In genomic region chr6:75412937-75413662, GRCh38 we compare ENCODE assay signal across 1 cellular context.
TF ChIP-seq lines count a peak whose summit lies in the region.

No MANE protein-coding gene starts in this region.

TF ChIP-seq in HEK293, 187 proteins besides CTCF, POLR2A, EP300 and RAD21 (continued from another document and continues in another):
- TF ChIP-seq TRIM28 (IDR thresholded peaks at IDR 0.05; ENCODE audit: borderline replicate concordance, low read length) (peak; percentile 68; the same call in 1 of the 2 replicates), ZNF146 (tag by site-specific recombination; IDR thresholded peaks at IDR 0.05) (peak; percentile 56), ZNF404 (tag by site-specific recombination; IDR thresholded peaks at IDR 0.05) (no peak), ZNF416 (tag by site-specific recombination; IDR thresholded peaks at IDR 0.05) (no peak), ZNF530 (tag by site-specific recombination; IDR thresholded peaks at IDR 0.05; ENCODE audit: low read depth) (no peak), ZNF747 (tag by site-specific recombination; IDR thresholded peaks at IDR 0.05) (no peak), ZNF585B (tag by site-specific recombination; IDR thresholded peaks at IDR 0.05) (no peak), SCRT1 (tag by site-specific recombination; IDR thresholded peaks at IDR 0.05; ENCODE audit: borderline replicate concordance) (no peak), ZNF571 (tag by site-specific recombination; IDR thresholded peaks at IDR 0.05) (no peak), ZNF558 (tag by site-specific recombination; IDR thresholded peaks at IDR 0.05) (no peak; the same call in 1 of the 2 replicates), ZNF423 (tag by site-specific recombination; IDR thresholded peaks at IDR 0.05) (peak; percentile 70), ZFP37 (tag by site-specific recombination; IDR thresholded peaks at IDR 0.05) (no peak), YY1 (tag by site-specific recombination; IDR thresholded peaks at IDR 0.05) (no peak), ZNF280D (tag by site-specific recombination; IDR thresholded peaks at IDR 0.05) (no peak), GLI4 (tag by site-specific recombination; IDR thresholded peaks at IDR 0.05) (no peak), ZBTB44 (tag by site-specific recombination; IDR thresholded peaks at IDR 0.05) (peak; percentile 77), MYNN (tag by site-specific recombination; IDR thresholded peaks at IDR 0.05; ENCODE audit: borderline replicate concordance) (no peak), ZNF18 (tag by site-specific recombination; IDR thresholded peaks at IDR 0.05) (no peak), ZNF488 (tag by site-specific recombination; IDR thresholded peaks at IDR 0.05) (peak; percentile 85), ZNF621 (tag by site-specific recombination; IDR thresholded peaks at IDR 0.05) (no peak), ZNF214 (tag by site-specific recombination; IDR thresholded peaks at IDR 0.05; ENCODE audit: borderline replicate concordance) (no peak), PBX3 (CRISPR knock-in tag; IDR thresholded peaks at IDR 0.05) (no peak), ZNF707 (tag by site-specific recombination; IDR thresholded peaks at IDR 0.05) (no peak), ZNF184 (tag by site-specific recombination; IDR thresholded peaks at IDR 0.05) (no peak; the same call in 1 of the 2 replicates), ZNF23 (tag by site-specific recombination; IDR thresholded peaks at IDR 0.05; ENCODE audit: borderline replicate concordance) (no peak), GLIS1 (tag by site-specific recombination; IDR thresholded peaks at IDR 0.05) (peak; percentile 30; the same call in 1 of the 2 replicates), ZNF777 (tag by site-specific recombination; IDR thresholded peaks at IDR 0.05; ENCODE audit: borderline replicate concordance) (no peak), PRDM1 (tag by site-specific recombination; IDR thresholded peaks at IDR 0.05) (no peak), SP2 (tag by site-specific recombination; IDR thresholded peaks at IDR 0.05) (peak; percentile 33), BCL11A (tag by site-specific recombination; IDR thresholded peaks at IDR 0.05; ENCODE audit: low read depth) (peak; percentile 97), ZNF76 (tag by site-specific recombination; IDR thresholded peaks at IDR 0.05; ENCODE audit: borderline replicate concordance, low read depth) (no peak), ZBTB48 (tag by site-specific recombination; IDR thresholded peaks at IDR 0.05) (peak; percentile 29; the same call in 1 of the 2 replicates), KLF16 (tag by site-specific recombination; IDR thresholded peaks at IDR 0.05) (peak; percentile 76; the same call in 1 of the 2 replicates), ZNF211 (tag by site-specific recombination; IDR thresholded peaks at IDR 0.05; ENCODE audit: low read depth) (no peak), ZNF555 (tag by site-specific recombination; conservative IDR thresholded peaks at IDR 0.05) (no peak), ZNF112 (tag by site-specific recombination; IDR thresholded peaks at IDR 0.05) (0 out of 2 replicates have a peak, but pooled peaks have one; percentile 23), ZNF664 (tag by site-specific recombination; IDR thresholded peaks at IDR 0.05) (no peak), TCF7L2 (IDR thresholded peaks at IDR 0.05; ENCODE audit: borderline replicate concordance, low read depth, low read length) (peak; percentile 81), ZNF366 (tag by site-specific recombination; conservative IDR thresholded peaks at IDR 0.05) (peak; percentile 78), ZNF24 (tag by site-specific recombination; IDR thresholded peaks at IDR 0.05) (peak; percentile 69), ZNF174 (tag by site-specific recombination; IDR thresholded peaks at IDR 0.05) (peak; percentile 84; the same call in 1 of the 2 replicates), ZNF138 (tag by site-specific recombination; IDR thresholded peaks at IDR 0.05; ENCODE audit: borderline replicate concordance) (no peak), ZNF10 (tag by site-specific recombination; IDR thresholded peaks at IDR 0.05) (peak; percentile 40; the same call in 1 of the 2 replicates), KLF7 (tag by site-specific recombination; IDR thresholded peaks at IDR 0.05; ENCODE audit: borderline replicate concordance) (peak; percentile 99), ZNF791 (tag by site-specific recombination; IDR thresholded peaks at IDR 0.05) (no peak), ZFP3 (tag by site-specific recombination; IDR thresholded peaks at IDR 0.05; ENCODE audit: low read depth) (no peak), ZNF354C (tag by site-specific recombination; IDR thresholded peaks at IDR 0.05; ENCODE audit: borderline replicate concordance, low read depth) (no peak), ZBTB6 (tag by site-specific recombination; IDR thresholded peaks at IDR 0.05) (peak; percentile 68; the same call in 1 of the 2 replicates), ZNF311 (tag by site-specific recombination; IDR thresholded peaks at IDR 0.05; ENCODE audit: borderline replicate concordance) (no peak), ZNF670 (tag by site-specific recombination; IDR thresholded peaks at IDR 0.05; ENCODE audit: low read depth) (no peak), ZNF843 (tag by site-specific recombination; IDR thresholded peaks at IDR 0.05) (peak; percentile 98), ZNF521 (tag by site-specific recombination; IDR thresholded peaks at IDR 0.05) (no peak)
- TF ChIP-seq, protein P1, sequence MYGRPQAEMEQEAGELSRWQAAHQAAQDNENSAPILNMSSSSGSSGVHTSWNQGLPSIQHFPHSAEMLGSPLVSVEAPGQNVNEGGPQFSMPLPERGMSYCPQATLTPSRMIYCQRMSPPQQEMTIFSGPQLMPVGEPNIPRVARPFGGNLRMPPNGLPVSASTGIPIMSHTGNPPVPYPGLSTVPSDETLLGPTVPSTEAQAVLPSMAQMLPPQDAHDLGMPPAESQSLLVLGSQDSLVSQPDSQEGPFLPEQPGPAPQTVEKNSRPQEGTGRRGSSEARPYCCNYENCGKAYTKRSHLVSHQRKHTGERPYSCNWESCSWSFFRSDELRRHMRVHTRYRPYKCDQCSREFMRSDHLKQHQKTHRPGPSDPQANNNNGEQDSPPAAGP (tag by site-specific recombination; IDR thresholded peaks at IDR 0.05) = peak; percentile 94
- TF ChIP-seq, protein P2, sequence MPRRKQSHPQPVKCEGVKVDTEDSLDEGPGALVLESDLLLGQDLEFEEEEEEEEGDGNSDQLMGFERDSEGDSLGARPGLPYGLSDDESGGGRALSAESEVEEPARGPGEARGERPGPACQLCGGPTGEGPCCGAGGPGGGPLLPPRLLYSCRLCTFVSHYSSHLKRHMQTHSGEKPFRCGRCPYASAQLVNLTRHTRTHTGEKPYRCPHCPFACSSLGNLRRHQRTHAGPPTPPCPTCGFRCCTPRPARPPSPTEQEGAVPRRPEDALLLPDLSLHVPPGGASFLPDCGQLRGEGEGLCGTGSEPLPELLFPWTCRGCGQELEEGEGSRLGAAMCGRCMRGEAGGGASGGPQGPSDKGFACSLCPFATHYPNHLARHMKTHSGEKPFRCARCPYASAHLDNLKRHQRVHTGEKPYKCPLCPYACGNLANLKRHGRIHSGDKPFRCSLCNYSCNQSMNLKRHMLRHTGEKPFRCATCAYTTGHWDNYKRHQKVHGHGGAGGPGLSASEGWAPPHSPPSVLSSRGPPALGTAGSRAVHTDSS (tag by site-specific recombination; IDR thresholded peaks at IDR 0.05) = peak; percentile 47; the same call in 1 of the 2 replicates
- TF ChIP-seq, protein P3, sequence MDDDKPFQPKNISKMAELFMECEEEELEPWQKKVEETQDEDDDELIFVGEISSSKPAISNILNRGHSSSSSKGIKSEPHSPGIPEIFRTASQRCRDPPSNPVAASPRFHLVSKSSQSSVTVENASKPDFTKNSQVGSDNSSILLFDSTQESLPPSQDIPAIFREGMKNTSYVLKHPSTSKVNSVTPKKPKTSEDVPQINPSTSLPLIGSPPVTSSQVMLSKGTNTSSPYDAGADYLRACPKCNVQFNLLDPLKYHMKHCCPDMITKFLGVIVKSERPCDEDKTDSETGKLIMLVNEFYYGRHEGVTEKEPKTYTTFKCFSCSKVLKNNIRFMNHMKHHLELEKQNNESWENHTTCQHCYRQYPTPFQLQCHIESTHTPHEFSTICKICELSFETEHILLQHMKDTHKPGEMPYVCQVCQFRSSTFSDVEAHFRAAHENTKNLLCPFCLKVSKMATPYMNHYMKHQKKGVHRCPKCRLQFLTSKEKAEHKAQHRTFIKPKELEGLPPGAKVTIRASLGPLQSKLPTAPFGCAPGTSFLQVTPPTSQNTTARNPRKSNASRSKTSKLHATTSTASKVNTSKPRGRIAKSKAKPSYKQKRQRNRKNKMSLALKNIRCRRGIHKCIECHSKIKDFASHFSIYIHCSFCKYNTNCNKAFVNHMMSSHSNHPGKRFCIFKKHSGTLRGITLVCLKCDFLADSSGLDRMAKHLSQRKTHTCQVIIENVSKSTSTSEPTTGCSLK (tag by site-specific recombination; IDR thresholded peaks at IDR 0.05) = no peak
